Comparison of ENCODE assay signal across 8 cellular contexts in the genomic region with DNA sequence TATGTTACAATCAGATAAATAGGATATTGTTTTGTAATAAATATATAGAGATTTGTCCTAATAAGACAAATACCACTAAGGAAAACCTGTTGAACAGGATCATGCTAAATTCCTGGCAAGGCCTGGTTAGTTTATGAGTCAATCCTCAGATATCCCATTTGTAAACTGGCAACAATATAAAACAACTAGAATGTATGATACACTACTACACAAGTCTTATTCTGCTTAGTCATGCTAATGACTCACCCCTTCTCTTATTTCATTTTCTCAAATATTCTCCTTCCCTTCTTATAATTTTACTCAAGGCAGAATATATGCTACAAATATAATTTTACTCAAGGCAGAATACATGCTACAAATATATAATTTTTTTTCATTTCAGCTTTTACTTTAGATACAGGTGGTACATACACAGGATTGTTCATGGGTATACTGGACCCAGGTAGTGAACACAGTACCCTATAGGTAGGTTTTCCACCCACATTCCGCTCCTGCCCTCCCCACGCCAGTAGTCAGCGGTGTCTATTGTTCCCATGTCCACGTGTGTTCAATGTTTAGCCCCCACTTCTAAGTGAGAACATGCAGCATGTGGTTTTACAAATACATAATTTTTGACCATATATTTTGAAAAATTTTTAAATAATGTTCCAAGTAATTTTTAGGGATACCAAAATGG. TPM values are rescaled to one million over a fixed set of nuclear protein-coding genes. Genes with fewer than 3 reads are reported as not detected.
A peak's percentile ranks its signal among the peaks of the same experiment; 100 is the strongest.
DNase-seq lines count a peak whose midpoint lies in the region; ATAC-seq and TF ChIP-seq lines count a peak whose summit lies in the region.
"Had no signal": no experiment of that assay in that cellular context is flagged by ENCODE, and none has a peak within 500 bp of the region (broad histone marks: within the 10 kb centered on the region; RNA-seq: fewer than 3 reads in every experiment).

No MANE protein-coding gene starts in this region.

- H3K9me3 ChIP-seq in adipocyte (ENCODE audit: control insufficient read depth, low read length) (no peaks in the 10 kb centered on the region), right atrium auricular region (no peaks in the 10 kb centered on the region)

- ATAC-seq in GM21360 (IDR thresholded peaks at IDR 0.05; ENCODE audit: unreplicated experiment): no peak

- peak overlapping the region; percentile 72 for H3K9ac ChIP-seq in adipocyte (ENCODE audit: low read length)

- H3K4me1 ChIP-seq in adipocyte (ENCODE audit: control insufficient read depth, insufficient read depth, low read length) (peaks cover 72% of the 10 kb centered on the region), right atrium auricular region (peaks cover 0 to 61% of the 10 kb centered on the region in 2 donors)

- H3K27me3 ChIP-seq in adipocyte (replicated peaks; ENCODE audit: control insufficient read depth, insufficient read depth, low read length) (no peaks in the 10 kb centered on the region), right atrium auricular region (no peaks in the 10 kb centered on the region)

- peak; percentile 93 for DNase-seq in HT1080 (ENCODE audit: low read depth)
- DNase-seq in adipocyte (ENCODE audit: low read depth): peak; percentile 92
- peak; percentile 1 for DNase-seq in right atrium auricular region (ENCODE audit: low spot score)
- DNase-seq in superior temporal gyrus (ENCODE audit: extremely low spot score): peak; percentile 22
- no peak for DNase-seq in stimulated activated naive CD4-positive, alpha-beta T cell (lab: John Stamatoyannopoulos, UW)
- no peak for DNase-seq in retina
- DNase-seq: SHP77 had no signal

- H3K36me3 ChIP-seq in adipocyte (ENCODE audit: control insufficient read depth, insufficient read depth, low read length, severe bottlenecking): peaks cover 57% of the 10 kb centered on the region
- H3K36me3 ChIP-seq in right atrium auricular region: peaks cover 37% of the 10 kb centered on the region

- H3K4me3 ChIP-seq in adipocyte (ENCODE audit: low read length) (peak overlapping the region; percentile 67), right atrium auricular region (no peak overlapping the region)

- TF ChIP-seq CTCF in right atrium auricular region (IDR thresholded peaks at IDR 0.05): no peak

- peak overlapping the region; percentile 41 to 78 for H3K27ac ChIP-seq in right atrium auricular region

RNA-seq across cellular contexts. Expression of gene OSER1, which starts 6.3 kb away (rescaled TPM):
- total RNA-seq in HT1080 (2014; rRNA removed; shearing (Covaris generic)): 39.2 and 42.6 TPM in 2 replicates
- 34.8 and 37.4 TPM in 2 replicates for polyA plus RNA-seq in HT1080 (2015; cell fraction: cytosol; rRNA removed)
- polyA plus RNA-seq in HT1080 (2015; cell fraction: nucleus; rRNA removed): 50.9 and 51.4 TPM in 2 replicates
- total RNA-seq in right atrium auricular region: 10 to 100 TPM; 30.8 to 31.1 TPM

RNA-seq across cellular contexts. Expression of gene JPH2, which starts 17.3 kb away (rescaled TPM):
- total RNA-seq in HT1080 (2014; rRNA removed; shearing (Covaris generic)): 0.34 and 0.53 TPM in 2 replicates
- polyA plus RNA-seq in HT1080 (2015; cell fraction: cytosol; rRNA removed): 0.06 and 0.08 TPM in 2 replicates
- 0.14 and 0.35 TPM in 2 replicates for polyA plus RNA-seq in HT1080 (2015; cell fraction: nucleus; rRNA removed)
- total RNA-seq in right atrium auricular region: 100 to 1,000 TPM; 131 to 168 TPM

RNA-seq across cellular contexts. Expression of gene GDAP1L1, which starts 42.8 kb away (rescaled TPM):
- total RNA-seq in HT1080 (2014; rRNA removed; shearing (Covaris generic)): 0.03 TPM in 1 of 2 replicates, not detected in the other
- 0.06 TPM in 1 of 2 replicates, not detected in the other for polyA plus RNA-seq in HT1080 (2015; cell fraction: cytosol; rRNA removed)
- not detected in 2 replicates for polyA plus RNA-seq in HT1080 (2015; cell fraction: nucleus; rRNA removed)
- 1 to 10 TPM in 1 of 2 donors, not detected in 1; 1.2 TPM for total RNA-seq in right atrium auricular region

Comparison
In these comparisons a context has a peak if more than half of its experiments do, and no peak if none do; other contexts are left out.
1. DNase-seq: peak in HT1080 (single experiment), adipocyte (single experiment), right atrium auricular region (single experiment) and superior temporal gyrus (single experiment); none in stimulated activated naive CD4-positive, alpha-beta T cell (0 of 6) and retina (single experiment).
2. RNA of gene JPH2, which starts 17.3 kb away (total RNA-seq): 131 to 168 TPM in right atrium auricular region; 0.34 to 0.53 TPM in HT1080; every median in the first group is over 10 times any median in the second.